8 cellular contexts compared by ENCODE assay signal in the genomic region with DNA sequence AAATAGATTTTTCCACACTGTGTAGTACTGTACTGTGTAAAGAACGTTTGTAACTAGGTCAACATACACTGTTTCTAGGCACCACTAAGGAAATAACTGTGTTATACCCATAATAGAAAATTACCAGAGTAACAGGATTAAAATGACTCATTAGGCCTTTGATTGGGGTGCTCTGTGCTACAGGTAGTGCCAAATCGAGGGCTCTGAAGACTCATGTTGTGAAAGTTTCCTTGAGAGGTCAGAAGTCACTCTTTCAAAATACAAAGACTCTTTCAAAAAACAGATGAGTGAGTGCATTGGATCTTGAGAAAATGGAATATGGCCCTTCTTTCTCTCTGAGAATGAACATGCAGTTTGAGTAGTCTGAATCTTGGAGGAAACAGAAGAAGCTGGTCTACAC.
DNase-seq lines count a peak whose midpoint lies in the region; ATAC-seq and TF ChIP-seq lines count a peak whose summit lies in the region.

No MANE protein-coding gene starts in this region.

- ATAC-seq in GM18517 (IDR thresholded peaks at IDR 0.05; ENCODE audit: unreplicated experiment) (peak; percentile 62), GM21367 (IDR thresholded peaks at IDR 0.05; ENCODE audit: unreplicated experiment) (peak; percentile 39), HG03432 (IDR thresholded peaks at IDR 0.05; ENCODE audit: unreplicated experiment) (peak; percentile 67), HG02763 (IDR thresholded peaks at IDR 0.05; ENCODE audit: unreplicated experiment) (no peak), HG03097 (IDR thresholded peaks at IDR 0.05; ENCODE audit: low FRiP score, unreplicated experiment) (no peak)

- TF ChIP-seq CTCF in endothelial cell (IDR thresholded peaks at IDR 0.05; ENCODE audit: unreplicated experiment), result no peak

- DNase-seq in fibroblast of gingiva (ENCODE audit: low read depth) (peak; percentile 43), endothelial cell (ENCODE audit: low spot score) (no peak), occipital lobe (lab: John Stamatoyannopoulos, UW) (no peak)

- H3K27ac Mint-ChIP-seq in endothelial cell (ENCODE audit: unreplicated experiment), result no peak overlapping the region

- no peaks in the 10 kb centered on the region for H3K4me1 Mint-ChIP-seq in endothelial cell (ENCODE audit: unreplicated experiment)

- H3K9me3 Mint-ChIP-seq in endothelial cell (ENCODE audit: unreplicated experiment), result no peaks in the 10 kb centered on the region

- H3K4me3 Mint-ChIP-seq in endothelial cell (ENCODE audit: unreplicated experiment), result no peak overlapping the region

- H3K27me3 Mint-ChIP-seq in endothelial cell (ENCODE audit: unreplicated experiment), result no peaks in the 10 kb centered on the region

- H3K36me3 Mint-ChIP-seq in endothelial cell (ENCODE audit: low read depth, unreplicated experiment), result no peaks in the 10 kb centered on the region

Comparison
In these comparisons a context has a peak if more than half of its experiments do, and no peak if none do; other contexts are left out.
1. ATAC-seq: peak in GM18517 (single experiment), GM21367 (single experiment) and HG03432 (single experiment); none in HG02763 (single experiment) and HG03097 (single experiment).